9 cellular contexts compared by ENCODE assay signal in the genomic region with DNA sequence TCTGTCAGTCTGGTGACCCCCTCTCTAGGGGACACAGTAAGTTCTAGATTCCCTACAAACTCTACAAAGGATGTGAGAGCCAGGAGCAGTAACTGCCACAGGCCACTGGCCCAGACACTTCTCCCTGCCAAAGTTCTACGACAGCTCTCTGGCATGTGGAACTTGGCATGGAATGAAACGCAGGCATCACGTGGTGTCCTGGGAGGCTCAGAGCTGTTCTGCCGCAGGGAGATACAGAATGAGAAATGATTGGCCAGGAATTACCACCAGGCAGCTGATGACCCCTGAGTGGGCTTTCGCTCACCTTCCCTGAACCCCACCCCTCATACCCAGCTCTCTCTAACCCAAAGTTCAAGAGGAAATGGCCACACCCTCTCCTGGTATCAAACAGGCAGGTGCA. TPM values are rescaled to one million over a fixed set of nuclear protein-coding genes. Genes with fewer than 3 reads are reported as not detected.
A peak's percentile ranks its signal among the peaks of the same experiment; 100 is the strongest.
DNase-seq lines count a peak whose midpoint lies in the region; ATAC-seq and TF ChIP-seq lines count a peak whose summit lies in the region.
"Had no signal": no experiment of that assay in that cellular context is flagged by ENCODE, and none has a peak within 500 bp of the region (broad histone marks: within the 10 kb centered on the region; RNA-seq: fewer than 3 reads in every experiment).

No MANE protein-coding gene starts in this region.

- ATAC-seq in IMR-90 (ENCODE audit: low read depth) (peak; percentile 74), HG02840 (IDR thresholded peaks at IDR 0.05; ENCODE audit: low FRiP score, unreplicated experiment) (no peak)
- no peak for ATAC-seq in CD4-positive, alpha-beta T cell (ENCODE audit: poor library complexity)
- ATAC-seq in effector memory CD8-positive, alpha-beta T cell (replicated peaks): no peak

- no peaks in the 10 kb centered on the region for H3K4me1 ChIP-seq in IMR-90 (ENCODE audit: control insufficient read depth, insufficient read depth, low read length)
- H3K4me1 ChIP-seq in OCI-LY7 (ENCODE audit: insufficient read depth, low read length, poor library complexity, severe bottlenecking): no peaks in the 10 kb centered on the region

- BruUV-seq in IMR-90 (replicated peaks; lab: Mats Ljungman, UMichigan): no TSS peak
- no TSS peak for BruUV-seq in OCI-LY7 (replicated peaks; lab: Mats Ljungman, UMichigan)

- H2AK9ac ChIP-seq in IMR-90 (replicated peaks; ENCODE audit: low read depth, low read length, poor library complexity): no peak overlapping the region

- dilution Hi-C loops in IMR-90 (cut with HindIII; ENCODE audit: low sequenced_read_pairs, unreplicated experiment): no loop called here

- no peak overlapping the region for H2BK15ac ChIP-seq in IMR-90 (ENCODE audit: low read depth, low read length)

- H2AFZ ChIP-seq in IMR-90 (replicated peaks; ENCODE audit: low read length, poor library complexity) (peak overlapping the region; percentile 6), OCI-LY7 (ENCODE audit: low read length) (no peak overlapping the region)

- H2BK120ac ChIP-seq in IMR-90 (ENCODE audit: low read depth, low read length): no peak overlapping the region

- H3K56ac ChIP-seq in IMR-90 (ENCODE audit: extremely low read depth, insufficient read depth, low read length): no peak overlapping the region

- no peaks in the 10 kb centered on the region for H3K9me1 ChIP-seq in IMR-90 (ENCODE audit: insufficient read depth, low read length)

- no peaks in the 10 kb centered on the region for H4K20me1 ChIP-seq in IMR-90 (ENCODE audit: insufficient read depth, low read length)
- no peaks in the 10 kb centered on the region for H4K20me1 ChIP-seq in OCI-LY7 (ENCODE audit: insufficient read depth, low read length)

- no peaks in the 10 kb centered on the region for H3K36me3 ChIP-seq in IMR-90 (ENCODE audit: control insufficient read depth, insufficient read depth, low read length)
- no peaks in the 10 kb centered on the region for H3K36me3 ChIP-seq in OCI-LY7 (ENCODE audit: insufficient read depth, low read length)

- peaks cover 19% of the 10 kb centered on the region for H3K27me3 Mint-ChIP-seq in CD4-positive, alpha-beta T cell
- H3K27me3 Mint-ChIP-seq in effector memory CD8-positive, alpha-beta T cell: peaks cover 30 to 40% of the 10 kb centered on the region in 2 donors

- H3K4ac ChIP-seq in IMR-90 (ENCODE audit: low read depth, low read length): no peak overlapping the region

- H3K27ac Mint-ChIP-seq in CD4-positive, alpha-beta T cell: no peak overlapping the region
- no peak overlapping the region for H3K27ac Mint-ChIP-seq in effector memory CD8-positive, alpha-beta T cell
- H3K27ac Mint-ChIP-seq: activated naive CD8-positive, alpha-beta T cell treated with anti-CD3 and anti-CD28 coated beads, Interleukin-2, amount 10 ng/mL, durations not matched to agents 7 days and 5 days had no signal

- no peaks in the 10 kb centered on the region for H3K79me1 ChIP-seq in IMR-90 (ENCODE audit: low read depth in 1 of 2, low read length in 2 of 2)

- H3K4me3 Mint-ChIP-seq in CD4-positive, alpha-beta T cell: no peak overlapping the region
- H3K4me3 Mint-ChIP-seq in effector memory CD8-positive, alpha-beta T cell: no peak overlapping the region
- H3K4me3 Mint-ChIP-seq: activated naive CD8-positive, alpha-beta T cell treated with anti-CD3 and anti-CD28 coated beads, Interleukin-2, amount 10 ng/mL, durations not matched to agents 7 days and 5 days had no signal

- H3K27me3 ChIP-seq in IMR-90 (ENCODE audit: control insufficient read depth, insufficient read depth, low read length): peaks cover 8% of the 10 kb centered on the region
- H3K27me3 ChIP-seq in CD4-positive, alpha-beta T cell (ENCODE audit: control insufficient read depth, insufficient read depth, low read length): no peaks in the 10 kb centered on the region

- H4K5ac ChIP-seq in IMR-90 (ENCODE audit: low read depth, low read length): no peak overlapping the region

- TF ChIP-seq RAD21 in IMR-90 (IDR thresholded peaks at IDR 0.05; ENCODE audit: low read length): no peak

- POLR2A ChIA-PET in IMR-90 (lab: Charles Lee; ENCODE audit: unreplicated experiment): interaction anchor here (0.5 kb wide), 1 partner anchor 516 kb away, joined by 7 read pairs; no protein-coding TSS in a partner anchor
- POLR2A ChIA-PET in CD4-positive, alpha-beta T cell (lab: Charles Lee): no interaction called here
- POLR2A ChIA-PET in OCI-LY7 (lab: Charles Lee): interaction anchor here (0.6 kb wide), 1 partner anchor 610 kb away, joined by 3 read pairs; no protein-coding TSS in a partner anchor

- H3K14ac ChIP-seq in IMR-90 (replicated peaks; ENCODE audit: low read depth, low read length): no peak overlapping the region

- H4K91ac ChIP-seq in IMR-90 (ENCODE audit: insufficient read depth, low read depth, low read length): no peak overlapping the region

- H3K4me2 ChIP-seq in IMR-90 (ENCODE audit: low read depth, low read length): no peak overlapping the region
- H3K4me2 ChIP-seq in OCI-LY7 (ENCODE audit: low read length): no peak overlapping the region

- H4K8ac ChIP-seq in IMR-90 (ENCODE audit: low read depth in 2 of 2, low read length in 2 of 2): no peak overlapping the region

- no peaks in the 10 kb centered on the region for H3K9me3 ChIP-seq in IMR-90 (ENCODE audit: control insufficient read depth, insufficient read depth, low read length)
- H3K9me3 ChIP-seq in CD4-positive, alpha-beta T cell (ENCODE audit: control insufficient read depth, low read length): no peaks in the 10 kb centered on the region
- H3K9me3 ChIP-seq in OCI-LY7 (ENCODE audit: low read length): no peaks in the 10 kb centered on the region

- H3K4me3 ChIP-seq in IMR-90 (ENCODE audit: insufficient read depth, low read depth, low read length) (no peak overlapping the region), OCI-LY7 (ENCODE audit: low read depth, low read length, poor library complexity, severe bottlenecking) (no peak overlapping the region)

- H3K23ac ChIP-seq in IMR-90 (ENCODE audit: low read depth, low read length): no peak overlapping the region

- intact Hi-C loops in IMR-90 (cut with micrococcal nuclease) (loop anchor here (5.0 kb wide), 2 partner anchors 1063 to 1988 kb away; a partner anchor contains a TSS), OCI-LY7 (cut with micrococcal nuclease; ENCODE audit: unreplicated experiment) (loop anchor here (10.0 kb wide), 1 partner anchor 491 kb away; no protein-coding TSS in a partner anchor)
- intact Hi-C loops in CD4-positive, alpha-beta T cell (cut with DNase I, micrococcal nuclease): loop anchor here in 1 of 2 experiments (10.0 kb wide), 2 partner anchors 491 to 1571 kb away; no protein-coding TSS in a partner anchor

- H3K4me1 Mint-ChIP-seq in CD4-positive, alpha-beta T cell (ENCODE audit: low read depth): peaks cover 5% of the 10 kb centered on the region
- peaks cover 3% of the 10 kb centered on the region in 2 donors for H3K4me1 Mint-ChIP-seq in effector memory CD8-positive, alpha-beta T cell (ENCODE audit: low read depth in 2 of 2)

- H3K18ac ChIP-seq in IMR-90 (ENCODE audit: low read depth, low read length): no peak overlapping the region

- no peaks in the 10 kb centered on the region for H3K79me2 ChIP-seq in OCI-LY7 (ENCODE audit: insufficient read depth, low read depth, low read length)

- H2BK20ac ChIP-seq in IMR-90 (ENCODE audit: low read depth, low read length): no peak overlapping the region

- CTCF ChIA-PET in IMR-90 (lab: Yijun Ruan, JAX): no interaction called here
- CTCF ChIA-PET in CD4-positive, alpha-beta T cell (lab: Charles Lee): no interaction called here
- CTCF ChIA-PET in OCI-LY7 (lab: Charles Lee; ENCODE audit: unreplicated experiment): no interaction called here

- H2AK5ac ChIP-seq in IMR-90 (ENCODE audit: low read depth, low read length): no peak overlapping the region

- H3K27ac ChIP-seq in IMR-90 (ENCODE audit: insufficient read depth, low read length): no peak overlapping the region
- peak overlapping the region; percentile 80 for H3K27ac ChIP-seq in caudate nucleus (ENCODE audit: low read depth, low read length)
- peak overlapping the region; percentile 40 for H3K27ac ChIP-seq in substantia nigra (ENCODE audit: low read depth, low read length, poor library complexity, severe bottlenecking)
- H3K27ac ChIP-seq in CD4-positive, alpha-beta T cell (ENCODE audit: low read depth, low read length): no peak overlapping the region
- no peak overlapping the region for H3K27ac ChIP-seq in OCI-LY7 (ENCODE audit: low read depth, low read length, poor library complexity, severe bottlenecking)

- TF ChIP-seq CTCF in IMR-90 (conservative IDR thresholded peaks at IDR 0.05; ENCODE audit: low read depth, low read length): no peak
- no peak for TF ChIP-seq CTCF in CD4-positive, alpha-beta T cell (IDR thresholded peaks at IDR 0.05)
- TF ChIP-seq CTCF in OCI-LY7 (conservative IDR thresholded peaks at IDR 0.05; ENCODE audit: low read length): no peak

- DNase-seq in IMR-90 (peak; percentile 59), caudate nucleus (lab: John Stamatoyannopoulos, UW) (peak; percentile 20 to 92 (median 75)), kidney glomerular epithelial cell (lab: John Stamatoyannopoulos, UW) (peak; percentile 45), substantia nigra (lab: John Stamatoyannopoulos, UW) (peak in 48 of 49 donors; percentile 6 to 93 (median 78)), OCI-LY7 (ENCODE audit: low spot score) (no peak)
- DNase-seq in CD4-positive, alpha-beta T cell: no peak
- no peak for DNase-seq in effector memory CD8-positive, alpha-beta T cell
- DNase-seq: activated naive CD8-positive, alpha-beta T cell treated with anti-CD3 and anti-CD28 coated beads, Interleukin-2, amount 10 ng/mL, durations not matched to agents 7 days and 5 days had no signal

- no peaks in the 10 kb centered on the region for H3K9me2 ChIP-seq in OCI-LY7 (ENCODE audit: insufficient read depth, low read length)

- no CpG with 5 or more reads among the region's 5 CpGs for WGBS in IMR-90 (ENCODE audit: extremely low coverage in 2 of 2, insufficient read length in 1 of 2), 2 experiments

- H3K9me3 Mint-ChIP-seq in CD4-positive, alpha-beta T cell: no peaks in the 10 kb centered on the region
- no peaks in the 10 kb centered on the region for H3K9me3 Mint-ChIP-seq in effector memory CD8-positive, alpha-beta T cell
- H3K9me3 Mint-ChIP-seq: activated naive CD8-positive, alpha-beta T cell treated with anti-CD3 and anti-CD28 coated beads, Interleukin-2, amount 10 ng/mL, durations not matched to agents 7 days and 5 days had no signal

- H2BK5ac ChIP-seq in IMR-90 (ENCODE audit: low read depth, low read length, poor library complexity, severe bottlenecking): no peak overlapping the region

- TF ChIP-seq POLR2A in IMR-90 (IDR thresholded peaks at IDR 0.05; ENCODE audit: low read depth, low read length): no peak

- in situ Hi-C loops in IMR-90 (cut with MboI; ENCODE audit: low sequenced_read_pairs): no loop called here

- no peaks in the 10 kb centered on the region for H3K36me3 Mint-ChIP-seq in CD4-positive, alpha-beta T cell (ENCODE audit: low read depth)
- no peaks in the 10 kb centered on the region for H3K36me3 Mint-ChIP-seq in effector memory CD8-positive, alpha-beta T cell (ENCODE audit: insufficient read depth)
- H3K36me3 Mint-ChIP-seq: activated naive CD8-positive, alpha-beta T cell treated with anti-CD3 and anti-CD28 coated beads, Interleukin-2, amount 10 ng/mL, durations not matched to agents 7 days and 5 days had no signal

- no peak overlapping the region for H3K9ac ChIP-seq in IMR-90 (ENCODE audit: low read depth, low read length)

RNA-seq across cellular contexts. Expression of a gene that starts 29.8 kb away (rescaled TPM):
- total RNA-seq in IMR-90 (2012; rRNA removed) (10.6 TPM in 2 replicates), OCI-LY7 (2022) (17.6 and 18.1 TPM in 2 replicates)
- 20.1 and 23.1 TPM in 2 replicates for polyA plus RNA-seq in IMR-90 (2012; rRNA removed)
- polyA plus RNA-seq in IMR-90 (2012; cell fraction: cytosol; rRNA removed): 17.7 and 20.5 TPM in 2 replicates
- polyA plus RNA-seq in IMR-90 (2012; cell fraction: nucleus; rRNA removed; ENCODE audit: low replicate concordance): 8.1 and 19.8 TPM in 2 replicates
- 1 to 10 TPM in 1 of 2 experiments, under 1 TPM in 1; 0.66 to 1.4 TPM for total RNA-seq in CD4-positive, alpha-beta T cell
- total RNA-seq in OCI-LY7 (2014; rRNA removed; shearing (Covaris generic)): 7.2 and 8.1 TPM in 2 replicates

Comparison
In these comparisons a context has a peak if more than half of its experiments do, and no peak if none do; other contexts are left out.
1. DNase-seq: peak in IMR-90 (single experiment), caudate nucleus (61 of 61), kidney glomerular epithelial cell (single experiment) and substantia nigra (48 of 49); none in CD4-positive, alpha-beta T cell (0 of 10), effector memory CD8-positive, alpha-beta T cell (0 of 3) and OCI-LY7 (single experiment).
2. H3K27ac ChIP-seq: peak in caudate nucleus (single experiment) and substantia nigra (single experiment); none in IMR-90 (single experiment), CD4-positive, alpha-beta T cell (single experiment) and OCI-LY7 (single experiment).